ENCODE assay signal across 8 cellular contexts in genomic region chr12:110741795-110742717, GRCh38. TPM values are rescaled to one million over a fixed set of nuclear protein-coding genes. Genes with fewer than 3 reads are reported as not detected.
DNase-seq lines count a peak whose midpoint lies in the region; ATAC-seq, FAIRE-seq and TF ChIP-seq lines count a peak whose summit lies in the region.

No MANE protein-coding gene starts in this region.

- peak overlapping the region; percentile 99 for H3K27ac Mint-ChIP-seq in activated T-helper 2 cell treated with anti-CD3 and anti-CD28 coated beads, Interferon-gamma antibody, Interleukin-2, Interleukin-4, amounts not matched to agents 10 μg/mL and 5 μg/mL and 100 μg/mL, durations not matched to agents 14 hours and 24 hours and 36 hours
- peak overlapping the region; percentile 92 for H3K27ac Mint-ChIP-seq in glutamatergic neuron (ENCODE audit: unreplicated experiment)

- peaks cover 45% of the 10 kb centered on the region for H3K4me1 Mint-ChIP-seq in activated T-helper 2 cell treated with anti-CD3 and anti-CD28 coated beads, Interferon-gamma antibody, Interleukin-2, Interleukin-4, amounts not matched to agents 10 μg/mL and 5 μg/mL and 100 μg/mL, durations not matched to agents 14 hours and 24 hours and 36 hours (ENCODE audit: low read depth)
- H3K4me1 Mint-ChIP-seq in glutamatergic neuron (ENCODE audit: low read depth, unreplicated experiment): peaks cover 34% of the 10 kb centered on the region

- TF ChIP-seq CTCF in glutamatergic neuron (IDR thresholded peaks at IDR 0.05; ENCODE audit: partially characterized antibody, unreplicated experiment) (no peak), ovary (IDR thresholded peaks at IDR 0.05) (no peak)

- intact Hi-C loops in activated T-helper 2 cell treated with anti-CD3 and anti-CD28 coated beads, Interferon-gamma antibody, Interleukin-2, Interleukin-4, amounts not matched to agents 10 μg/mL and 5 μg/mL and 100 μg/mL, durations not matched to agents 14 hours and 24 hours and 36 hours (cut with micrococcal nuclease): loop anchor here (1.0 kb wide), 2 partner anchors 34 to 84 kb away; no protein-coding TSS in a partner anchor
- intact Hi-C loops in ovary (cut with DNase I): no loop called here

- peaks cover 17% of the 10 kb centered on the region for H3K4me1 ChIP-seq in ovary (ENCODE audit: insufficient read depth)

- peak; percentile 15 for ATAC-seq in HG02763 (IDR thresholded peaks at IDR 0.05; ENCODE audit: unreplicated experiment)

- H3K4me3 Mint-ChIP-seq in activated T-helper 2 cell treated with anti-CD3 and anti-CD28 coated beads, Interferon-gamma antibody, Interleukin-2, Interleukin-4, amounts not matched to agents 10 μg/mL and 5 μg/mL and 100 μg/mL, durations not matched to agents 14 hours and 24 hours and 36 hours (ENCODE audit: low read depth): peak overlapping the region; percentile 100
- H3K4me3 Mint-ChIP-seq in glutamatergic neuron (ENCODE audit: unreplicated experiment): peak overlapping the region; percentile 93

- no peaks in the 10 kb centered on the region for H3K27me3 Mint-ChIP-seq in activated T-helper 2 cell treated with anti-CD3 and anti-CD28 coated beads, Interferon-gamma antibody, Interleukin-2, Interleukin-4, amounts not matched to agents 10 μg/mL and 5 μg/mL and 100 μg/mL, durations not matched to agents 14 hours and 24 hours and 36 hours (ENCODE audit: low read depth)
- H3K27me3 Mint-ChIP-seq in glutamatergic neuron (ENCODE audit: unreplicated experiment): peaks cover 17% of the 10 kb centered on the region

- H3K9me3 Mint-ChIP-seq in activated T-helper 2 cell treated with anti-CD3 and anti-CD28 coated beads, Interferon-gamma antibody, Interleukin-2, Interleukin-4, amounts not matched to agents 10 μg/mL and 5 μg/mL and 100 μg/mL, durations not matched to agents 14 hours and 24 hours and 36 hours: no peaks in the 10 kb centered on the region
- H3K9me3 Mint-ChIP-seq in glutamatergic neuron (ENCODE audit: unreplicated experiment): peaks cover 11% of the 10 kb centered on the region

- TF ChIP-seq EP300 in ovary (IDR thresholded peaks at IDR 0.05): no peak

- TF ChIP-seq POLR2A in ovary (IDR thresholded peaks at IDR 0.05) (no peak), GM12892 (IDR thresholded peaks at IDR 0.05; ENCODE audit: low read depth, low read length) (no peak)

- DNase-seq in NK-92 treated with Interleukin-12 subunit alpha and Interleukin-12 subunit beta, amount 100 ng/mL, for 24 hours (lab: John Stamatoyannopoulos, UW): peak; percentile 41
- DNase-seq in NK-92 (lab: John Stamatoyannopoulos, UW; ENCODE audit: unreplicated experiment) (no peak), NCI-H2171 treated with DMSO at 0.1 percent for 48 hours (lab: John Stamatoyannopoulos, UW) (peak; percentile 23), glutamatergic neuron (peak; percentile 73), ovary (no peak), GM12892 (ENCODE audit: insufficient read length) (no peak)
- DNase-seq in activated T-helper 2 cell treated with anti-CD3 and anti-CD28 coated beads, Interferon-gamma antibody, Interleukin-2, Interleukin-4, amounts not matched to agents 10 μg/mL and 5 μg/mL and 100 μg/mL, durations not matched to agents 14 hours and 24 hours and 36 hours (ENCODE audit: low spot score): no peak

- H3K27ac ChIP-seq in ovary: peak overlapping the region; percentile 74 to 83

- no peaks in the 10 kb centered on the region for H3K36me3 ChIP-seq in ovary

- 0 to 1% (median 1%) methylated on average over 50 to 53 of the region's 53 CpGs for WGBS in ovary, 3 donors

- peaks cover 40% of the 10 kb centered on the region for H3K36me3 Mint-ChIP-seq in activated T-helper 2 cell treated with anti-CD3 and anti-CD28 coated beads, Interferon-gamma antibody, Interleukin-2, Interleukin-4, amounts not matched to agents 10 μg/mL and 5 μg/mL and 100 μg/mL, durations not matched to agents 14 hours and 24 hours and 36 hours (ENCODE audit: low read depth)
- H3K36me3 Mint-ChIP-seq in glutamatergic neuron (ENCODE audit: unreplicated experiment): peaks cover 6% of the 10 kb centered on the region

- peak overlapping the region; percentile 97 for H3K4me3 ChIP-seq in ovary

- no peak for FAIRE-seq in GM12892 (lab: Jason Lieb, UNC)

- no peaks in the 10 kb centered on the region for H3K9me3 ChIP-seq in ovary

- no peaks in the 10 kb centered on the region for H3K27me3 ChIP-seq in ovary

RNA-seq across cellular contexts. Expression of gene PPP1CC, which starts 0.6 kb away (rescaled TPM):
- 241 and 244 TPM in 2 replicates for total RNA-seq in activated T-helper 2 cell treated with anti-CD3 and anti-CD28 coated beads, Interferon-gamma antibody, Interleukin-2, Interleukin-4, amounts not matched to agents 10 μg/mL and 5 μg/mL and 100 μg/mL, durations not matched to agents 14 hours and 24 hours and 36 hours
- total RNA-seq in glutamatergic neuron (ENCODE audit: unreplicated experiment) (137 TPM), ovary (100 to 1,000 TPM; 102 to 143 (median 126) TPM)
- 100 to 1,000 TPM in 1 of 2 donors, 10 to 100 TPM in 1; 94.4 to 158 TPM for polyA plus RNA-seq in ovary
- 193 TPM for polyA plus RNA-seq in GM12892 (2012; ENCODE audit: missing spikeins)

RNA-seq across cellular contexts. Expression of gene HVCN1, which starts 53.1 kb away (rescaled TPM):
- total RNA-seq in activated T-helper 2 cell treated with anti-CD3 and anti-CD28 coated beads, Interferon-gamma antibody, Interleukin-2, Interleukin-4, amounts not matched to agents 10 μg/mL and 5 μg/mL and 100 μg/mL, durations not matched to agents 14 hours and 24 hours and 36 hours: 9.7 TPM in 2 replicates
- total RNA-seq in glutamatergic neuron (ENCODE audit: unreplicated experiment) (0.71 TPM), ovary (10 to 100 TPM in 5 of 7 donors, 1 to 10 TPM in 2; 6.4 to 14.5 (median 10.5) TPM)
- 10 to 100 TPM; 14.6 to 19.4 TPM for polyA plus RNA-seq in ovary
- 108 TPM for polyA plus RNA-seq in GM12892 (2012; ENCODE audit: missing spikeins)

Comparison
In these comparisons a context has a peak if more than half of its experiments do, and no peak if none do; other contexts are left out.
1. DNase-seq: peak in NK-92 treated with Interleukin-12 subunit alpha and Interleukin-12 subunit beta, amount 100 ng/mL, for 24 hours (single experiment), NCI-H2171 treated with DMSO at 0.1 percent for 48 hours (single experiment) and glutamatergic neuron (single experiment); none in NK-92 (single experiment), activated T-helper 2 cell treated with anti-CD3 and anti-CD28 coated beads, Interferon-gamma antibody, Interleukin-2, Interleukin-4, amounts not matched to agents 10 μg/mL and 5 μg/mL and 100 μg/mL, durations not matched to agents 14 hours and 24 hours and 36 hours (single experiment), ovary (0 of 5) and GM12892 (single experiment).